In genomic region chr17:67293251-67294203, GRCh38 we compare ENCODE assay signal across 8 cellular contexts. TPM values are rescaled to one million over a fixed set of nuclear protein-coding genes. Genes with fewer than 3 reads are reported as not detected.
DNase-seq lines count a peak whose midpoint lies in the region; ATAC-seq, FAIRE-seq and TF ChIP-seq lines count a peak whose summit lies in the region.

No MANE protein-coding gene starts in this region.

- H3K36me3 ChIP-seq in body of pancreas (replicated peaks in 1 of 2; ENCODE audit: insufficient read depth in 1 of 2, low read depth in 2 of 2) (no peaks in the 10 kb centered on the region), kidney (ENCODE audit: control insufficient read depth in 1 of 2, insufficient read depth in 2 of 2, low read length in 2 of 2) (no peaks in the 10 kb centered on the region)

- H3K4me1 ChIP-seq in body of pancreas (peaks cover 8% of the 10 kb centered on the region), kidney (ENCODE audit: control insufficient read depth in 1 of 2, insufficient read depth in 1 of 2, low read depth in 1 of 2, low read length in 2 of 2) (no peaks in the 10 kb centered on the region)

- ATAC-seq in GM19455 (IDR thresholded peaks at IDR 0.05; ENCODE audit: unreplicated experiment) = peak; percentile 88
- peak; percentile 81 for ATAC-seq in body of pancreas
- ATAC-seq in HG03039 (IDR thresholded peaks at IDR 0.05; ENCODE audit: unreplicated experiment) = no peak

- TF ChIP-seq CTCF in body of pancreas (IDR thresholded peaks at IDR 0.05) (peak; percentile 64 to 91 (median 77)), kidney (IDR thresholded peaks at IDR 0.05; ENCODE audit: borderline replicate concordance, extremely low read depth, insufficient read depth) (peak; percentile 75)

- H3K4me3 ChIP-seq in body of pancreas (no peak overlapping the region), kidney (ENCODE audit: low read length in 2 of 2) (peak overlapping the region in 1 of 2 donors; percentile 18)

- no peak for TF ChIP-seq POLR2A in body of pancreas (IDR thresholded peaks at IDR 0.05)

- FAIRE-seq in kidney (lab: Jason Lieb, UNC) = no peak

- DNase-seq in COLO668 (lab: John Stamatoyannopoulos, UW; ENCODE audit: unreplicated experiment) (peak; percentile 32), HUDEP-2 (lab: John Stamatoyannopoulos, UW; ENCODE audit: unreplicated experiment in 76 of 76) (peak in 62 of 76 experiments; percentile 6 to 62 (median 33)), UCSD-AML1 (lab: John Stamatoyannopoulos, UW; ENCODE audit: unreplicated experiment) (peak; percentile 73), body of pancreas (peak; percentile 68 to 78 (median 75)), kidney (peak; percentile 83)
- peak; percentile 53 to 64 for DNase-seq in stimulated activated CD4-positive, alpha-beta T cell treated with anti-CD3 and anti-CD28 coated beads, Interleukin-2, amount 100 ng/mL, for 48 hours

- no peak overlapping the region for H3K27ac ChIP-seq in body of pancreas
- no peak overlapping the region for H3K27ac ChIP-seq in kidney (ENCODE audit: low read depth in 2 of 2, low read length in 2 of 2)

- 38 to 40% methylated on average over 23 to 32 of the region's 32 CpGs for WGBS in body of pancreas, 2 donors

- intact Hi-C loops in body of pancreas (cut with DNase I) (no loop called here), kidney (cut with DNase I) (no loop called here)

- no peak overlapping the region for H3K9ac ChIP-seq in kidney (ENCODE audit: low read length in 2 of 2)

- H3K27me3 ChIP-seq in body of pancreas = no peaks in the 10 kb centered on the region

- H3K9me3 ChIP-seq in body of pancreas (no peaks in the 10 kb centered on the region), kidney (ENCODE audit: control insufficient read depth in 1 of 2, low read length in 2 of 2) (no peaks in the 10 kb centered on the region)

RNA-seq across cellular contexts. Expression of gene HELZ, which starts 48.5 kb away (rescaled TPM):
- total RNA-seq in body of pancreas (10 to 100 TPM; 21.0 to 34.6 TPM), kidney (58.8 TPM)
- polyA plus RNA-seq in kidney (ENCODE audit: insufficient read depth, low read depth, low replicate concordance) = 2.8 TPM

Comparison
In these comparisons a context has a peak if more than half of its experiments do, and no peak if none do; other contexts are left out.
1. DNase-seq: peak in every context shown above with its lines; median percentile 83 in kidney; 75 in body of pancreas; 73 in UCSD-AML1; 58 in stimulated activated CD4-positive, alpha-beta T cell treated with anti-CD3 and anti-CD28 coated beads, Interleukin-2, amount 100 ng/mL, for 48 hours; 33 in HUDEP-2; 32 in COLO668.